Comparison of ENCODE assay signal across 8 cellular contexts in the genomic region with DNA sequence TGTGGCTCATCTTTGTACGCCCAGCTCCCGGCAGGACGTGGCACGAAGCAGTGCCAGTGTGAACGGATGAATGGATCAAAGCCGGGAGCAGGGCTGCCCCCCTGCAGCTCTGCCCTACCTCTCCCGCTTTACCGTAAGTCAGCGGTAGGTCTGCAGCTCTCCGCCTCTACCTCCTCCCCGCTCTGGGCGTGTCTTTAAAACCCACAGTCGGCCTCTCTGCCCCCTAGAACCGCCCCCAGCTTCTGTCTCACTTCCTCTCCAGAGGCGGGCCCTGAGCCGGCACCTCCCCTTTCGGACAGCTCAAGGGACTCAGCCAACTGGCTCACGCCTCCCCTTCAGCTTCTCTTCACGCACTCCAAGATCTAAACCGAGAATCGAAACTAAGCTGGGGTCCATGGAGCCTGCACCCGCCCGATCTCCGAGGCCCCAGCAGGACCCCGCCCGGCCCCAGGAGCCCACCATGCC. TPM values are rescaled to one million over a fixed set of nuclear protein-coding genes. Genes with fewer than 3 reads are reported as not detected.
A peak's percentile ranks its signal among the peaks of the same experiment; 100 is the strongest.
DNase-seq lines count a peak whose midpoint lies in the region; ATAC-seq and TF ChIP-seq lines count a peak whose summit lies in the region.

A gene with protein sequence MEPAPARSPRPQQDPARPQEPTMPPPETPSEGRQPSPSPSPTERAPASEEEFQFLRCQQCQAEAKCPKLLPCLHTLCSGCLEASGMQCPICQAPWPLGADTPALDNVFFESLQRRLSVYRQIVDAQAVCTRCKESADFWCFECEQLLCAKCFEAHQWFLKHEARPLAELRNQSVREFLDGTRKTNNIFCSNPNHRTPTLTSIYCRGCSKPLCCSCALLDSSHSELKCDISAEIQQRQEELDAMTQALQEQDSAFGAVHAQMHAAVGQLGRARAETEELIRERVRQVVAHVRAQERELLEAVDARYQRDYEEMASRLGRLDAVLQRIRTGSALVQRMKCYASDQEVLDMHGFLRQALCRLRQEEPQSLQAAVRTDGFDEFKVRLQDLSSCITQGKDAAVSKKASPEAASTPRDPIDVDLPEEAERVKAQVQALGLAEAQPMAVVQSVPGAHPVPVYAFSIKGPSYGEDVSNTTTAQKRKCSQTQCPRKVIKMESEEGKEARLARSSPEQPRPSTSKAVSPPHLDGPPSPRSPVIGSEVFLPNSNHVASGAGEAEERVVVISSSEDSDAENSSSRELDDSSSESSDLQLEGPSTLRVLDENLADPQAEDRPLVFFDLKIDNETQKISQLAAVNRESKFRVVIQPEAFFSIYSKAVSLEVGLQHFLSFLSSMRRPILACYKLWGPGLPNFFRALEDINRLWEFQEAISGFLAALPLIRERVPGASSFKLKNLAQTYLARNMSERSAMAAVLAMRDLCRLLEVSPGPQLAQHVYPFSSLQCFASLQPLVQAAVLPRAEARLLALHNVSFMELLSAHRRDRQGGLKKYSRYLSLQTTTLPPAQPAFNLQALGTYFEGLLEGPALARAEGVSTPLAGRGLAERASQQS (plus strand): TSS at position 298 of the 465 bp plus-strand sequence. CDS start 97 bp downstream, at position 395.

- peaks cover 9% of the 10 kb centered on the region for H3K4me1 Mint-ChIP-seq in endodermal cell

- peak within 1 kb of the TSS; percentile 91 for H3K27ac Mint-ChIP-seq in endodermal cell

- H3K27me3 Mint-ChIP-seq in endodermal cell (ENCODE audit: insufficient read depth), result peaks cover 7% of the 10 kb centered on the region

- no peaks in the 10 kb centered on the region for H3K9me3 ChIP-seq in NT2/D1 (ENCODE audit: insufficient read depth, low read length)
- no peaks in the 10 kb centered on the region for H3K9me3 ChIP-seq in endodermal cell (ENCODE audit: control insufficient read depth, low read length)

- H3K4me3 Mint-ChIP-seq in endodermal cell, result peak within 1 kb of the TSS; percentile 87

- WGBS in endodermal cell (ENCODE audit: insufficient coverage in 1 of 2, insufficient read length in 1 of 2), 2 experiments, result 0% methylated on average over 9 to 26 of the region's 26 CpGs

- H3K4me1 ChIP-seq in NT2/D1 (ENCODE audit: insufficient read depth, insufficient read length) (peaks cover 8% of the 10 kb centered on the region), endodermal cell (ENCODE audit: control insufficient read depth, insufficient read depth, low read length) (no peaks in the 10 kb centered on the region)

- peaks cover 12% of the 10 kb centered on the region for H3K36me3 Mint-ChIP-seq in endodermal cell (ENCODE audit: low read depth)

- H3K27me3 ChIP-seq in NT2/D1 (ENCODE audit: insufficient read depth, insufficient read length) (peaks cover 18% of the 10 kb centered on the region), endodermal cell (ENCODE audit: control insufficient read depth, insufficient read depth, low read length, poor library complexity, severe bottlenecking) (no peaks in the 10 kb centered on the region)

- TF ChIP-seq CTCF in endodermal cell (conservative IDR thresholded peaks at IDR 0.05), result no peak

- peak; percentile 63 for ATAC-seq in GM21367 (IDR thresholded peaks at IDR 0.05; ENCODE audit: unreplicated experiment)

- H3K27ac ChIP-seq in endodermal cell (ENCODE audit: low read depth, low read length), result peak within 1 kb of the TSS; percentile 41

- H3K4me3 ChIP-seq in NT2/D1 (ENCODE audit: insufficient read length, low read depth) (peak within 1 kb of the TSS; percentile 72), endodermal cell (ENCODE audit: low read length) (peak within 1 kb of the TSS; percentile 95)

- peak within 1 kb of the TSS; percentile 89 for H3K9ac ChIP-seq in NT2/D1 (ENCODE audit: insufficient read length, low read depth)
- peak within 1 kb of the TSS; percentile 58 for H3K9ac ChIP-seq in endodermal cell (ENCODE audit: extremely low read depth, low read length, poor library complexity, severe bottlenecking)

- peak; percentile 93 for DNase-seq in COLO668 (lab: John Stamatoyannopoulos, UW; ENCODE audit: unreplicated experiment)
- DNase-seq in HUDEP-2 (lab: John Stamatoyannopoulos, UW; ENCODE audit: unreplicated experiment in 76 of 76), result peak in 75 of 76 experiments; percentile 23 to 97 (median 93)
- DNase-seq in NT2/D1 (ENCODE audit: low read depth, low spot score), result peak; percentile 92
- peak; percentile 83 for DNase-seq in activated CD8-positive, alpha-beta memory T cell treated with anti-CD3 and anti-CD28 coated beads, Interleukin-2, amount 50 U/mL, for 1 hour (ENCODE audit: extremely low read depth)
- DNase-seq in endodermal cell, result peak; percentile 98
- DNase-seq in mesenteric fat pad (ENCODE audit: low spot score), result peak; percentile 97
- peak; percentile 56 for DNase-seq in stimulated activated CD8-positive, alpha-beta memory T cell treated with anti-CD3 and anti-CD28 coated beads, Interleukin-15, amount 100 ng/mL, for 24 hours (ENCODE audit: low read depth)

- H3K9me3 Mint-ChIP-seq in endodermal cell, result no peaks in the 10 kb centered on the region

- peaks cover 23% of the 10 kb centered on the region for H3K36me3 ChIP-seq in NT2/D1 (ENCODE audit: insufficient read depth, insufficient read length, low read length)
- peaks cover 12% of the 10 kb centered on the region for H3K36me3 ChIP-seq in endodermal cell (ENCODE audit: control insufficient read depth, insufficient read depth, low read length)

RNA-seq across cellular contexts. Expression of the gene that starts here (rescaled TPM):
- total RNA-seq in endodermal cell (10 to 100 TPM; 26.5 to 28.9 TPM), mesenteric fat pad (92.3 TPM)
- polyA plus RNA-seq in endodermal cell (2013, experiment 1 of 2), result 25.5 TPM
- polyA plus RNA-seq in endodermal cell (2013, experiment 2 of 2), result 23.7 TPM

Comparison
In these comparisons a context has a peak if more than half of its experiments do, and no peak if none do; other contexts are left out.
1. Peak in every context shown above with its lines: DNase-seq, ATAC-seq, H3K4me3 ChIP-seq and H3K27ac ChIP-seq.